2 cellular contexts compared by ENCODE assay signal in genomic region chr9:130745829-130746228, GRCh38.
TF ChIP-seq lines count a peak whose summit lies in the region.

No MANE protein-coding gene starts in this region.

TF ChIP-seq in GM23338, 12 proteins besides CTCF, POLR2A, EP300 and RAD21:
- no peak for TF ChIP-seq EZH2phosphoT487 (IDR thresholded peaks at IDR 0.05; ENCODE audit: unreplicated experiment)
- no peak for TF ChIP-seq ZNF114 (CRISPR knock-in tag; IDR thresholded peaks at IDR 0.05)
- no peak for TF ChIP-seq ZNF462 (CRISPR knock-in tag; IDR thresholded peaks at IDR 0.05)
- TF ChIP-seq ETS1 (IDR thresholded peaks at IDR 0.05) = no peak
- no peak for TF ChIP-seq POLR2AphosphoS5 (IDR thresholded peaks at IDR 0.05; ENCODE audit: low read depth)
- TF ChIP-seq EZH2 (IDR thresholded peaks at IDR 0.05; ENCODE audit: low read depth, unreplicated experiment) = no peak
- TF ChIP-seq NANOG (IDR thresholded peaks at IDR 0.05; ENCODE audit: borderline replicate concordance) = no peak
- TF ChIP-seq JUNB (IDR thresholded peaks at IDR 0.05; ENCODE audit: unreplicated experiment) = no peak
- TF ChIP-seq CREB1 (CRISPR knock-in tag; IDR thresholded peaks at IDR 0.05; ENCODE audit: low read depth) = no peak
- no peak for TF ChIP-seq STAT1 (IDR thresholded peaks at IDR 0.05; ENCODE audit: unreplicated experiment)
- TF ChIP-seq REST (IDR thresholded peaks at IDR 0.05; ENCODE audit: unreplicated experiment) = no peak
- no peak for TF ChIP-seq ZNF331 (CRISPR knock-in tag; IDR thresholded peaks at IDR 0.05; ENCODE audit: low read depth)
TF ChIP-seq in GM23338: peak in this region for 0.

TF ChIP-seq in IMR-90, 13 proteins besides CTCF, POLR2A, EP300 and RAD21:
- no peak for TF ChIP-seq CEBPB (IDR thresholded peaks at IDR 0.05; ENCODE audit: low read depth, low read length)
- no peak for TF ChIP-seq FOS (IDR thresholded peaks at IDR 0.05; ENCODE audit: low read depth, low read length)
- no peak for TF ChIP-seq MAZ (IDR thresholded peaks at IDR 0.05; ENCODE audit: borderline replicate concordance, low read depth, low read length)
- no peak for TF ChIP-seq CHD1 (IDR thresholded peaks at IDR 0.05; ENCODE audit: low read depth, low read length)
- TF ChIP-seq USF2 (IDR thresholded peaks at IDR 0.05; ENCODE audit: low read depth, low read length) = no peak
- TF ChIP-seq NFE2L2 (IDR thresholded peaks at IDR 0.05; ENCODE audit: low read depth, low read length) = no peak
- no peak for TF ChIP-seq BHLHE40 (IDR thresholded peaks at IDR 0.05; ENCODE audit: low read depth, low read length)
- no peak for TF ChIP-seq RCOR1 (IDR thresholded peaks at IDR 0.05; ENCODE audit: insufficient replicate concordance, low read length)
- TF ChIP-seq ELK1 (IDR thresholded peaks at IDR 0.05; ENCODE audit: borderline replicate concordance, low read depth, low read length) = no peak
